ENCODE assay signal across 19 cellular contexts in genomic region chr1:173152585-173152984, GRCh38. TPM values are rescaled to one million over a fixed set of nuclear protein-coding genes. Genes with fewer than 3 reads are reported as not detected.
A peak's percentile ranks its signal among the peaks of the same experiment; 100 is the strongest.
DNase-seq lines count a peak whose midpoint lies in the region; ATAC-seq, FAIRE-seq and TF ChIP-seq lines count a peak whose summit lies in the region.
"Had no signal": no experiment of that assay in that cellular context is flagged by ENCODE, and none has a peak within 500 bp of the region (broad histone marks: within the 10 kb centered on the region; RNA-seq: fewer than 3 reads in every experiment).

No MANE protein-coding gene starts in this region.

- H3K27me3 ChIP-seq in lower lobe of right lung (ENCODE audit: low read depth) (no peaks in the 10 kb centered on the region), mesendoderm (ENCODE audit: insufficient read depth, low read length, poor library complexity) (no peaks in the 10 kb centered on the region)
- H3K27me3 ChIP-seq: BE2C had no signal

- no peak overlapping the region for H2BK120ac ChIP-seq in mesendoderm (ENCODE audit: low read depth, low read length)

- no peak overlapping the region for H3K4me2 ChIP-seq in mesendoderm (ENCODE audit: low read length)

- H3K27ac ChIP-seq in lower lobe of right lung (no peak overlapping the region), mesendoderm (ENCODE audit: low read depth, low read length) (no peak overlapping the region)

- no peak overlapping the region for H3K56ac ChIP-seq in mesendoderm (ENCODE audit: low read length)

- WGBS in mesendoderm (ENCODE audit: extremely low coverage, insufficient coverage, low lambda C conversion rate) = no CpG with 5 or more reads among the region's 2 CpGs

- H3K4me3 ChIP-seq in lower lobe of right lung = no peak overlapping the region
- no peak overlapping the region for H3K4me3 ChIP-seq in mesendoderm (ENCODE audit: low read length)
- H3K4me3 ChIP-seq: K562 had no signal

- H4K8ac ChIP-seq in mesendoderm (ENCODE audit: low read depth, low read length) = no peak overlapping the region

- no peaks in the 10 kb centered on the region for H3K79me2 ChIP-seq in mesendoderm (ENCODE audit: control insufficient read depth, insufficient read depth, low read length)

- H2BK15ac ChIP-seq in mesendoderm (replicated peaks; ENCODE audit: low read depth) = no peak overlapping the region

- H4K5ac ChIP-seq in mesendoderm (ENCODE audit: low read length) = no peak overlapping the region

- H3K4ac ChIP-seq in mesendoderm (ENCODE audit: low read depth, low read length) = no peak overlapping the region

- H3K36me3 ChIP-seq in lower lobe of right lung = no peaks in the 10 kb centered on the region
- H3K36me3 ChIP-seq in mesendoderm (ENCODE audit: control insufficient read depth, insufficient read depth, low read length) = no peaks in the 10 kb centered on the region
- H3K36me3 ChIP-seq: BE2C had no signal

- ATAC-seq in esophagus mucosa = peak; percentile 81
- no peak for ATAC-seq in lower lobe of right lung
- ATAC-seq: K562 had no signal

- intact Hi-C loops in lower lobe of right lung (cut with DNase I) = no loop called here

- no peak overlapping the region for H3K18ac ChIP-seq in mesendoderm (ENCODE audit: low read length)

- H3K9ac ChIP-seq in mesendoderm (ENCODE audit: low read length) = no peak overlapping the region

- H3K23ac ChIP-seq in mesendoderm (ENCODE audit: low read length) = no peak overlapping the region

- H3K79me1 ChIP-seq in mesendoderm (ENCODE audit: low read length) = no peaks in the 10 kb centered on the region

- TF ChIP-seq CTCF in lower lobe of right lung (IDR thresholded peaks at IDR 0.05) = no peak

- no peak overlapping the region for H2AK5ac ChIP-seq in mesendoderm (ENCODE audit: low read length)

- DNase-seq in CD1c-positive myeloid dendritic cell (ENCODE audit: extremely low spot score) (peak; percentile 5), amniotic epithelial cell (ENCODE audit: low read depth) (peak; percentile 19), kidney glomerular epithelial cell (lab: John Stamatoyannopoulos, UW) (peak; percentile 22), lower lobe of right lung (no peak), GM19239 (ENCODE audit: insufficient read length, low spot score) (no peak), mesendoderm (no peak)
- DNase-seq: BE2C; C1 segment of cervical spinal cord; Caco-2; CD4-positive, alpha-beta T cell; H9; IMR-90 had no signal

- FAIRE-seq in GM19239 (lab: Jason Lieb, UNC) = no peak
- FAIRE-seq: D721Med, G401.6, GM12892, H1, HTR-8/SVneo, K562 had no signal

- no peaks in the 10 kb centered on the region for H3K9me3 ChIP-seq in lower lobe of right lung
- H3K9me3 ChIP-seq: Caco-2 had no signal

- no peak overlapping the region for H2BK5ac ChIP-seq in mesendoderm (ENCODE audit: low read length)

- H3K4me1 ChIP-seq in lower lobe of right lung (no peaks in the 10 kb centered on the region), mesendoderm (ENCODE audit: control insufficient read depth, low read depth, low read length) (no peaks in the 10 kb centered on the region)
- H3K4me1 ChIP-seq: BE2C, Caco-2 had no signal

RNA-seq across cellular contexts. Expression of gene TNFSF4, which starts 54.5 kb away (rescaled TPM):
- total RNA-seq in esophagus mucosa (0.12 TPM), lower lobe of right lung (1.5 TPM)
- polyA plus RNA-seq in mesendoderm (2013, experiment 1 of 2) = 0.08 TPM
- 0.13 TPM for polyA plus RNA-seq in mesendoderm (2013, experiment 2 of 2)

Comparison
In these comparisons a context has a peak if more than half of its experiments do, and no peak if none do; other contexts are left out.
1. DNase-seq: peak in CD1c-positive myeloid dendritic cell (single experiment), amniotic epithelial cell (single experiment) and kidney glomerular epithelial cell (single experiment); none in lower lobe of right lung (single experiment), GM19239 (single experiment) and mesendoderm (single experiment).